ENCODE assay signal across 9 cellular contexts in genomic region chr1:20153000-20153418, GRCh38. TPM values are rescaled to one million over a fixed set of nuclear protein-coding genes. Genes with fewer than 3 reads are reported as not detected.
DNase-seq lines count a peak whose midpoint lies in the region; ATAC-seq and TF ChIP-seq lines count a peak whose summit lies in the region.
"Had no signal": no experiment of that assay in that cellular context is flagged by ENCODE, and none has a peak within 500 bp of the region (broad histone marks: within the 10 kb centered on the region; RNA-seq: fewer than 3 reads in every experiment).

No MANE protein-coding gene starts in this region.

- DNase-seq in CD1c-positive myeloid dendritic cell (ENCODE audit: extremely low spot score), result peak; percentile 67
- peak; percentile 7 for DNase-seq in NOMO-1 treated with dmso at 0.1 percent for 144 hours (lab: John Stamatoyannopoulos, UW; ENCODE audit: unreplicated experiment)
- peak in 37 of 42 donors; percentile 14 to 77 (median 52) for DNase-seq in head of caudate nucleus
- DNase-seq in neural progenitor cell (ENCODE audit: low spot score), result peak; percentile 30
- no peak for DNase-seq in natural killer cell treated with Interleukin-12 subunit alpha and Interleukin-12 subunit beta and Interleukin-15 and Interleukin-18, amount 100 ng/mL, for 72 hours (ENCODE audit: low spot score)
- no peak for DNase-seq in GM19240 (ENCODE audit: insufficient read length, low spot score)
- no peak for DNase-seq in stimulated activated naive CD8-positive, alpha-beta T cell treated with anti-CD3 and anti-CD28 coated beads, Interleukin-15, amount 100 ng/mL, for 72 hours
- DNase-seq in NCI-H187 treated with DMSO at 0.1 percent for 48 hours (lab: John Stamatoyannopoulos, UW), result no peak

- intact Hi-C loops in head of caudate nucleus (cut with DNase I), result loop anchor here (5.0 kb wide), 1 partner anchor 236 kb away; no protein-coding TSS in a partner anchor

- peaks cover 3% of the 10 kb centered on the region for H3K27me3 Mint-ChIP-seq in neural progenitor cell (ENCODE audit: insufficient read depth, low read depth)
- no peaks in the 10 kb centered on the region for H3K27me3 Mint-ChIP-seq in natural killer cell treated with Interleukin-12 subunit alpha and Interleukin-12 subunit beta and Interleukin-15 and Interleukin-18, amount 100 ng/mL, for 72 hours
- peaks cover 12% of the 10 kb centered on the region for H3K27me3 Mint-ChIP-seq in stimulated activated naive CD8-positive, alpha-beta T cell treated with anti-CD3 and anti-CD28 coated beads, Interleukin-15, amount 100 ng/mL, for 72 hours

- no peaks in the 10 kb centered on the region for H3K36me3 ChIP-seq in neural progenitor cell

- H3K4me1 Mint-ChIP-seq in neural progenitor cell, result peaks cover 7% of the 10 kb centered on the region
- peaks cover 13 to 14% of the 10 kb centered on the region in 2 donors for H3K4me1 Mint-ChIP-seq in natural killer cell treated with Interleukin-12 subunit alpha and Interleukin-12 subunit beta and Interleukin-15 and Interleukin-18, amount 100 ng/mL, for 72 hours (ENCODE audit: low read depth in 2 of 2)
- peaks cover 22% of the 10 kb centered on the region for H3K4me1 Mint-ChIP-seq in stimulated activated naive CD8-positive, alpha-beta T cell treated with anti-CD3 and anti-CD28 coated beads, Interleukin-15, amount 100 ng/mL, for 72 hours

- H3K4me2 ChIP-seq in neural progenitor cell, result no peak overlapping the region

- H3F3A ChIP-seq in neural progenitor cell (ENCODE audit: low read depth), result no peaks in the 10 kb centered on the region

- H3K4me3 ChIP-seq in neural progenitor cell, result no peak overlapping the region

- H3K27ac ChIP-seq in neural progenitor cell, result no peak overlapping the region

- H3K27me3 ChIP-seq in neural progenitor cell, result no peaks in the 10 kb centered on the region

- H3K9me3 ChIP-seq in neural progenitor cell (ENCODE audit: low read depth), result no peaks in the 10 kb centered on the region

- H3K4me1 ChIP-seq in neural progenitor cell, result no peaks in the 10 kb centered on the region

- no peak overlapping the region for H3K9ac ChIP-seq in neural progenitor cell

- no peak for TF ChIP-seq CTCF in neural progenitor cell (IDR thresholded peaks at IDR 0.05)

- H3K9me3 Mint-ChIP-seq in neural progenitor cell, result no peaks in the 10 kb centered on the region
- H3K9me3 Mint-ChIP-seq in natural killer cell treated with Interleukin-12 subunit alpha and Interleukin-12 subunit beta and Interleukin-15 and Interleukin-18, amount 100 ng/mL, for 72 hours, result no peaks in the 10 kb centered on the region
- H3K9me3 Mint-ChIP-seq in stimulated activated naive CD8-positive, alpha-beta T cell treated with anti-CD3 and anti-CD28 coated beads, Interleukin-15, amount 100 ng/mL, for 72 hours, result no peaks in the 10 kb centered on the region

- no peaks in the 10 kb centered on the region for H3K79me2 ChIP-seq in neural progenitor cell (ENCODE audit: low read depth)

- H3K36me3 Mint-ChIP-seq in neural progenitor cell, result no peaks in the 10 kb centered on the region
- no peaks in the 10 kb centered on the region for H3K36me3 Mint-ChIP-seq in natural killer cell treated with Interleukin-12 subunit alpha and Interleukin-12 subunit beta and Interleukin-15 and Interleukin-18, amount 100 ng/mL, for 72 hours

- no peak overlapping the region for H2AFZ ChIP-seq in neural progenitor cell (replicated peaks)

- H4K20me1 ChIP-seq in neural progenitor cell (ENCODE audit: low read depth), result no peaks in the 10 kb centered on the region

- H3K4me3 Mint-ChIP-seq in neural progenitor cell, result peak overlapping the region; percentile 39
- H3K4me3 Mint-ChIP-seq in natural killer cell treated with Interleukin-12 subunit alpha and Interleukin-12 subunit beta and Interleukin-15 and Interleukin-18, amount 100 ng/mL, for 72 hours, result no peak overlapping the region
- H3K4me3 Mint-ChIP-seq in stimulated activated naive CD8-positive, alpha-beta T cell treated with anti-CD3 and anti-CD28 coated beads, Interleukin-15, amount 100 ng/mL, for 72 hours, result no peak overlapping the region

- H3K27ac Mint-ChIP-seq in neural progenitor cell, result no peak overlapping the region
- H3K27ac Mint-ChIP-seq in natural killer cell treated with Interleukin-12 subunit alpha and Interleukin-12 subunit beta and Interleukin-15 and Interleukin-18, amount 100 ng/mL, for 72 hours, result no peak overlapping the region
- no peak overlapping the region for H3K27ac Mint-ChIP-seq in stimulated activated naive CD8-positive, alpha-beta T cell treated with anti-CD3 and anti-CD28 coated beads, Interleukin-15, amount 100 ng/mL, for 72 hours

- ATAC-seq in natural killer cell treated with Interleukin-12 subunit alpha and Interleukin-12 subunit beta and Interleukin-15 and Interleukin-18, amount 100 ng/mL, for 72 hours, result no peak
- ATAC-seq in stimulated activated naive CD8-positive, alpha-beta T cell treated with anti-CD3 and anti-CD28 coated beads, Interleukin-15, amount 100 ng/mL, for 72 hours, result no peak

RNA-seq across cellular contexts. Expression of gene PLA2G2F, which starts 13.9 kb away (rescaled TPM):
- total RNA-seq in neural progenitor cell (ENCODE audit: low replicate concordance), result not detected in 2 replicates
- not detected for total RNA-seq in natural killer cell treated with Interleukin-12 subunit alpha and Interleukin-12 subunit beta and Interleukin-15 and Interleukin-18, amount 100 ng/mL, for 72 hours
- total RNA-seq: activated CD8-positive, alpha-beta memory T cell treated with anti-CD3 and anti-CD28 coated beads for 36 hours had no signal

RNA-seq across cellular contexts. Expression of gene UBXN10, which starts 32.9 kb away (rescaled TPM):
- 0.37 and 0.43 TPM in 2 replicates for total RNA-seq in neural progenitor cell (ENCODE audit: low replicate concordance)
- under 1 TPM; 0.26 to 0.56 TPM for total RNA-seq in natural killer cell treated with Interleukin-12 subunit alpha and Interleukin-12 subunit beta and Interleukin-15 and Interleukin-18, amount 100 ng/mL, for 72 hours

RNA-seq across cellular contexts. Expression of gene PLA2G2C, which starts 33.3 kb away (rescaled TPM):
- total RNA-seq in neural progenitor cell (ENCODE audit: low replicate concordance), result not detected in 2 replicates
- total RNA-seq in natural killer cell treated with Interleukin-12 subunit alpha and Interleukin-12 subunit beta and Interleukin-15 and Interleukin-18, amount 100 ng/mL, for 72 hours, result under 1 TPM in 1 of 2 donors, not detected in 1; 0.17 TPM

RNA-seq across cellular contexts. Expression of gene PLA2G2D, which starts 33.7 kb away (rescaled TPM):
- not detected in 2 replicates for total RNA-seq in neural progenitor cell (ENCODE audit: low replicate concordance)
- not detected for total RNA-seq in natural killer cell treated with Interleukin-12 subunit alpha and Interleukin-12 subunit beta and Interleukin-15 and Interleukin-18, amount 100 ng/mL, for 72 hours
- total RNA-seq: activated CD8-positive, alpha-beta memory T cell treated with anti-CD3 and anti-CD28 coated beads for 36 hours had no signal

Comparison
In these comparisons a context has a peak if more than half of its experiments do, and no peak if none do; other contexts are left out.
1. DNase-seq: peak in CD1c-positive myeloid dendritic cell (single experiment), NOMO-1 treated with dmso at 0.1 percent for 144 hours (single experiment), head of caudate nucleus (37 of 42) and neural progenitor cell (single experiment); none in natural killer cell treated with Interleukin-12 subunit alpha and Interleukin-12 subunit beta and Interleukin-15 and Interleukin-18, amount 100 ng/mL, for 72 hours (single experiment), GM19240 (single experiment), stimulated activated naive CD8-positive, alpha-beta T cell treated with anti-CD3 and anti-CD28 coated beads, Interleukin-15, amount 100 ng/mL, for 72 hours (0 of 2) and NCI-H187 treated with DMSO at 0.1 percent for 48 hours (single experiment).